ENCODE assay signal across 1 cellular context in genomic region chr2:127768775-127769479, GRCh38.
TF ChIP-seq lines count a peak whose summit lies in the region.

No MANE protein-coding gene starts in this region.

TF ChIP-seq in HEK293, 187 proteins besides CTCF, POLR2A, EP300 and RAD21 (continued from another document and continues in another):
- TF ChIP-seq ZNF518A (tag by site-specific recombination; conservative IDR thresholded peaks at IDR 0.05; ENCODE audit: low read depth): peak; percentile 88
- 0 out of 2 replicates have a peak, but pooled peaks have one; percentile 43 for TF ChIP-seq ZNF404 (tag by site-specific recombination; IDR thresholded peaks at IDR 0.05)
- TF ChIP-seq, protein P1, sequence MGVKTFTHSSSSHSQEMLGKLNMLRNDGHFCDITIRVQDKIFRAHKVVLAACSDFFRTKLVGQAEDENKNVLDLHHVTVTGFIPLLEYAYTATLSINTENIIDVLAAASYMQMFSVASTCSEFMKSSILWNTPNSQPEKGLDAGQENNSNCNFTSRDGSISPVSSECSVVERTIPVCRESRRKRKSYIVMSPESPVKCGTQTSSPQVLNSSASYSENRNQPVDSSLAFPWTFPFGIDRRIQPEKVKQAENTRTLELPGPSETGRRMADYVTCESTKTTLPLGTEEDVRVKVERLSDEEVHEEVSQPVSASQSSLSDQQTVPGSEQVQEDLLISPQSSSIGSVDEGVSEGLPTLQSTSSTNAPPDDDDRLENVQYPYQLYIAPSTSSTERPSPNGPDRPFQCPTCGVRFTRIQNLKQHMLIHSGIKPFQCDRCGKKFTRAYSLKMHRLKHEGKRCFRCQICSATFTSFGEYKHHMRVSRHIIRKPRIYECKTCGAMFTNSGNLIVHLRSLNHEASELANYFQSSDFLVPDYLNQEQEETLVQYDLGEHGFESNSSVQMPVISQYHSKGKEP (tag by site-specific recombination; IDR thresholded peaks at IDR 0.05): no peak
- no peak for TF ChIP-seq ZNF792 (tag by site-specific recombination; IDR thresholded peaks at IDR 0.05)
- TF ChIP-seq ZBTB48 (tag by site-specific recombination; IDR thresholded peaks at IDR 0.05): no peak
- TF ChIP-seq ZNF664 (tag by site-specific recombination; IDR thresholded peaks at IDR 0.05): peak; percentile 58; the same call in 1 of the 2 replicates
- no peak for TF ChIP-seq GLIS2 (tag by site-specific recombination; IDR thresholded peaks at IDR 0.05)
- peak; percentile 46; the same call in 1 of the 2 replicates for TF ChIP-seq ZBTB1 (tag by site-specific recombination; IDR thresholded peaks at IDR 0.05)
- TF ChIP-seq ZNF280C (tag by site-specific recombination; IDR thresholded peaks at IDR 0.05): no peak
- TF ChIP-seq ZSCAN4 (tag by site-specific recombination; IDR thresholded peaks at IDR 0.05): no peak
- TF ChIP-seq ZNF394 (tag by site-specific recombination; IDR thresholded peaks at IDR 0.05; ENCODE audit: borderline replicate concordance): peak; percentile 93; the same call in 1 of the 2 replicates
- TF ChIP-seq ZFP37 (tag by site-specific recombination; IDR thresholded peaks at IDR 0.05): no peak
- TF ChIP-seq ZNF549 (tag by site-specific recombination; IDR thresholded peaks at IDR 0.05): no peak
- no peak for TF ChIP-seq ZNF133 (tag by site-specific recombination; IDR thresholded peaks at IDR 0.05)
- TF ChIP-seq ZNF529 (tag by site-specific recombination; IDR thresholded peaks at IDR 0.05; ENCODE audit: insufficient replicate concordance): no peak
- no peak for TF ChIP-seq KLF16 (tag by site-specific recombination; IDR thresholded peaks at IDR 0.05)
- TF ChIP-seq, protein P2, sequence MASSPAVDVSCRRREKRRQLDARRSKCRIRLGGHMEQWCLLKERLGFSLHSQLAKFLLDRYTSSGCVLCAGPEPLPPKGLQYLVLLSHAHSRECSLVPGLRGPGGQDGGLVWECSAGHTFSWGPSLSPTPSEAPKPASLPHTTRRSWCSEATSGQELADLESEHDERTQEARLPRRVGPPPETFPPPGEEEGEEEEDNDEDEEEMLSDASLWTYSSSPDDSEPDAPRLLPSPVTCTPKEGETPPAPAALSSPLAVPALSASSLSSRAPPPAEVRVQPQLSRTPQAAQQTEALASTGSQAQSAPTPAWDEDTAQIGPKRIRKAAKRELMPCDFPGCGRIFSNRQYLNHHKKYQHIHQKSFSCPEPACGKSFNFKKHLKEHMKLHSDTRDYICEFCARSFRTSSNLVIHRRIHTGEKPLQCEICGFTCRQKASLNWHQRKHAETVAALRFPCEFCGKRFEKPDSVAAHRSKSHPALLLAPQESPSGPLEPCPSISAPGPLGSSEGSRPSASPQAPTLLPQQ (tag by site-specific recombination; IDR thresholded peaks at IDR 0.05): no peak
- TF ChIP-seq ZNF292 (tag by site-specific recombination; IDR thresholded peaks at IDR 0.05; ENCODE audit: borderline replicate concordance, low read depth): 0 out of 2 replicates have a peak, but pooled peaks have one; percentile 27
- TF ChIP-seq HIC1 (tag by site-specific recombination; IDR thresholded peaks at IDR 0.05): no peak
- 0 out of 2 replicates have a peak, but pooled peaks have one; percentile 45 for TF ChIP-seq ZNF558 (tag by site-specific recombination; IDR thresholded peaks at IDR 0.05)
- TF ChIP-seq ZNF704 (tag by site-specific recombination; IDR thresholded peaks at IDR 0.05): no peak
- no peak for TF ChIP-seq BCL11B (tag by site-specific recombination; IDR thresholded peaks at IDR 0.05; ENCODE audit: low read depth)
- TF ChIP-seq ZNF174 (tag by site-specific recombination; IDR thresholded peaks at IDR 0.05): no peak
- peak; percentile 38; the same call in 1 of the 2 replicates for TF ChIP-seq ZNF654 (tag by site-specific recombination; IDR thresholded peaks at IDR 0.05; ENCODE audit: low read depth)
- no peak for TF ChIP-seq ZEB2 (tag by site-specific recombination; IDR thresholded peaks at IDR 0.05)
- TF ChIP-seq ZNF555 (tag by site-specific recombination; conservative IDR thresholded peaks at IDR 0.05): peak; percentile 71
- peak; percentile 47; the same call in 1 of the 2 replicates for TF ChIP-seq ZNF629 (tag by site-specific recombination; IDR thresholded peaks at IDR 0.05)
- no peak for TF ChIP-seq ZNF274 (IDR thresholded peaks at IDR 0.05; ENCODE audit: low read length)
- TF ChIP-seq ZNF274 (tag by site-specific recombination; IDR thresholded peaks at IDR 0.05; ENCODE audit: borderline replicate concordance): no peak
- TF ChIP-seq, protein P3, sequence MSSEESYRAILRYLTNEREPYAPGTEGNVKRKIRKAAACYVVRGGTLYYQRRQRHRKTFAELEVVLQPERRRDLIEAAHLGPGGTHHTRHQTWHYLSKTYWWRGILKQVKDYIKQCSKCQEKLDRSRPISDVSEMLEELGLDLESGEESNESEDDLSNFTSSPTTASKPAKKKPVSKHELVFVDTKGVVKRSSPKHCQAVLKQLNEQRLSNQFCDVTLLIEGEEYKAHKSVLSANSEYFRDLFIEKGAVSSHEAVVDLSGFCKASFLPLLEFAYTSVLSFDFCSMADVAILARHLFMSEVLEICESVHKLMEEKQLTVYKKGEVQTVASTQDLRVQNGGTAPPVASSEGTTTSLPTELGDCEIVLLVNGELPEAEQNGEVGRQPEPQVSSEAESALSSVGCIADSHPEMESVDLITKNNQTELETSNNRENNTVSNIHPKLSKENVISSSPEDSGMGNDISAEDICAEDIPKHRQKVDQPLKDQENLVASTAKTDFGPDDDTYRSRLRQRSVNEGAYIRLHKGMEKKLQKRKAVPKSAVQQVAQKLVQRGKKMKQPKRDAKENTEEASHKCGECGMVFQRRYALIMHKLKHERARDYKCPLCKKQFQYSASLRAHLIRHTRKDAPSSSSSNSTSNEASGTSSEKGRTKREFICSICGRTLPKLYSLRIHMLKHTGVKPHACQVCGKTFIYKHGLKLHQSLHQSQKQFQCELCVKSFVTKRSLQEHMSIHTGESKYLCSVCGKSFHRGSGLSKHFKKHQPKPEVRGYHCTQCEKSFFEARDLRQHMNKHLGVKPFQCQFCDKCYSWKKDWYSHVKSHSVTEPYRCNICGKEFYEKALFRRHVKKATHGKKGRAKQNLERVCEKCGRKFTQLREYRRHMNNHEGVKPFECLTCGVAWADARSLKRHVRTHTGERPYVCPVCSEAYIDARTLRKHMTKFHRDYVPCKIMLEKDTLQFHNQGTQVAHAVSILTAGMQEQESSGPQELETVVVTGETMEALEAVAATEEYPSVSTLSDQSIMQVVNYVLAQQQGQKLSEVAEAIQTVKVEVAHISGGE (tag by site-specific recombination; conservative IDR thresholded peaks at IDR 0.05; ENCODE audit: low read depth): peak; percentile 74
- TF ChIP-seq FEZF1 (tag by site-specific recombination; IDR thresholded peaks at IDR 0.05): no peak
- TF ChIP-seq ZNF18 (tag by site-specific recombination; IDR thresholded peaks at IDR 0.05): no peak
- TF ChIP-seq ZNF560 (tag by site-specific recombination; IDR thresholded peaks at IDR 0.05; ENCODE audit: borderline replicate concordance): peak; percentile 63; the same call in 1 of the 2 replicates
- TF ChIP-seq ZNF843 (tag by site-specific recombination; IDR thresholded peaks at IDR 0.05): no peak
- no peak for TF ChIP-seq ZNF473 (tag by site-specific recombination; IDR thresholded peaks at IDR 0.05)
- TF ChIP-seq ZFP3 (tag by site-specific recombination; IDR thresholded peaks at IDR 0.05; ENCODE audit: low read depth): no peak
- peak; percentile 45; the same call in 1 of the 2 replicates for TF ChIP-seq ZNF600 (tag by site-specific recombination; IDR thresholded peaks at IDR 0.05)
- peak; percentile 30; the same call in 1 of the 2 replicates for TF ChIP-seq ZXDB (tag by site-specific recombination; IDR thresholded peaks at IDR 0.05)
